8 cellular contexts compared by ENCODE assay signal in genomic region chr14:69191340-69192111, GRCh38. TPM values are rescaled to one million over a fixed set of nuclear protein-coding genes. Genes with fewer than 3 reads are reported as not detected.
DNase-seq lines count a peak whose midpoint lies in the region; ATAC-seq, FAIRE-seq and TF ChIP-seq lines count a peak whose summit lies in the region.

A gene with protein sequence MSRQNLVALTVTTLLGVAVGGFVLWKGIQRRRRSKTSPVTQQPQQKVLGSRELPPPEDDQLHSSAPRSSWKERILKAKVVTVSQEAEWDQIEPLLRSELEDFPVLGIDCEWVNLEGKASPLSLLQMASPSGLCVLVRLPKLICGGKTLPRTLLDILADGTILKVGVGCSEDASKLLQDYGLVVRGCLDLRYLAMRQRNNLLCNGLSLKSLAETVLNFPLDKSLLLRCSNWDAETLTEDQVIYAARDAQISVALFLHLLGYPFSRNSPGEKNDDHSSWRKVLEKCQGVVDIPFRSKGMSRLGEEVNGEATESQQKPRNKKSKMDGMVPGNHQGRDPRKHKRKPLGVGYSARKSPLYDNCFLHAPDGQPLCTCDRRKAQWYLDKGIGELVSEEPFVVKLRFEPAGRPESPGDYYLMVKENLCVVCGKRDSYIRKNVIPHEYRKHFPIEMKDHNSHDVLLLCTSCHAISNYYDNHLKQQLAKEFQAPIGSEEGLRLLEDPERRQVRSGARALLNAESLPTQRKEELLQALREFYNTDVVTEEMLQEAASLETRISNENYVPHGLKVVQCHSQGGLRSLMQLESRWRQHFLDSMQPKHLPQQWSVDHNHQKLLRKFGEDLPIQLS (plus strand): TSS chr14:69191498. CDS start chr14:69209471, 17,973 bp downstream.

- H3K4me1 Mint-ChIP-seq in T-helper 17 cell: peaks cover 21% of the 10 kb centered on the region

- FAIRE-seq in urothelium cell line (lab: Jason Lieb, UNC): peak; percentile 96

- H3K4me3 ChIP-seq in ascending aorta (peak within 1 kb of the TSS; percentile 73 to 92), right cardiac atrium (ENCODE audit: low read length) (peak within 1 kb of the TSS; percentile 66)

- TF ChIP-seq CTCF in GM10266 (IDR thresholded peaks at IDR 0.05; ENCODE audit: control insufficient read depth, insufficient read depth, low read depth, missing control alignments) (no peak), ascending aorta (IDR thresholded peaks at IDR 0.05) (no peak)

- H3K4me1 ChIP-seq in ascending aorta (no peaks in the 10 kb centered on the region), right cardiac atrium (ENCODE audit: control insufficient read depth, insufficient read depth, low read length) (no peaks in the 10 kb centered on the region)

- no peaks in the 10 kb centered on the region for H3K27me3 Mint-ChIP-seq in T-helper 17 cell

- H3K27me3 ChIP-seq in ascending aorta (no peaks in the 10 kb centered on the region), right cardiac atrium (ENCODE audit: control insufficient read depth, insufficient read depth) (no peaks in the 10 kb centered on the region)

- peaks cover 4% of the 10 kb centered on the region for H3K36me3 Mint-ChIP-seq in T-helper 17 cell (ENCODE audit: low read depth)

- peak within 1 kb of the TSS; percentile 90 for H3K4me3 Mint-ChIP-seq in T-helper 17 cell

- ATAC-seq in HG02623 (IDR thresholded peaks at IDR 0.05; ENCODE audit: unreplicated experiment) (peak; percentile 81), T-helper 17 cell (peak; percentile 76), right cardiac atrium (peak; percentile 99)

- under 1% methylated on average over 58 of the region's 58 CpGs for WGBS in right cardiac atrium

- no peaks in the 10 kb centered on the region for H3K36me3 ChIP-seq in ascending aorta

- intact Hi-C loops in ascending aorta (cut with DNase I) (loop anchor here (1.0 to 5.0 kb wide), 3 partner anchors 38 to 1374 kb away; partner anchors contain the start of genes DCAF5, RAD51B and ZFYVE26), right cardiac atrium (cut with DNase I) (no loop called here)

- H3K9me3 ChIP-seq in T-helper 17 cell (ENCODE audit: control insufficient read depth, low read length, poor library complexity, severe bottlenecking): no peaks in the 10 kb centered on the region
- no peaks in the 10 kb centered on the region for H3K9me3 ChIP-seq in ascending aorta
- H3K9me3 ChIP-seq in right cardiac atrium (ENCODE audit: control insufficient read depth, low read length): no peaks in the 10 kb centered on the region

- H3K27ac ChIP-seq in ascending aorta (peak within 1 kb of the TSS; percentile 37 to 39), right cardiac atrium (ENCODE audit: low read length) (peak within 1 kb of the TSS; percentile 46)

- DNase-seq in GM10266 (ENCODE audit: extremely low spot score) (peak; percentile 85), NCI-H1417 (lab: John Stamatoyannopoulos, UW) (peak; percentile 97 to 98 (median 98)), T-helper 17 cell (peak; percentile 24 to 31 (median 26)), ascending aorta (ENCODE audit: low spot score in 2 of 2) (peak; percentile 24 to 90), right cardiac atrium (peak; percentile 86 to 94 (median 93)), pulmonary artery endothelial cell (ENCODE audit: low read depth, low spot score) (peak; percentile 32), urothelium cell line (ENCODE audit: low spot score) (peak; percentile 100)

- peak within 1 kb of the TSS; percentile 86 for H3K27ac Mint-ChIP-seq in T-helper 17 cell

RNA-seq across cellular contexts. Expression of the gene that starts here (rescaled TPM):
- total RNA-seq in T-helper 17 cell: 1 to 10 TPM; 4.6 to 5.1 TPM
- 17.2 TPM for total RNA-seq in ascending aorta
- 10 to 100 TPM; 18.0 to 22.1 (median 19.2) TPM for total RNA-seq in right cardiac atrium
- polyA plus RNA-seq in right cardiac atrium: 12.0 TPM
- total RNA-seq in pulmonary artery endothelial cell: 22.7 and 28.9 TPM in 2 replicates

Comparison
In these comparisons a context has a peak if more than half of its experiments do, and no peak if none do; other contexts are left out.
1. Peak in every context shown above with its lines: DNase-seq, ATAC-seq, H3K4me3 ChIP-seq and H3K27ac ChIP-seq.
2. DNase-seq: peak in every context shown above with its lines; median percentile 100 in urothelium cell line; 98 in NCI-H1417; 93 in right cardiac atrium; 85 in GM10266; 57 in ascending aorta; 32 in pulmonary artery endothelial cell; 26 in T-helper 17 cell.